ENCODE assay signal across 9 cellular contexts in genomic region chr2:227325824-227326195, GRCh38. TPM values are rescaled to one million over a fixed set of nuclear protein-coding genes. Genes with fewer than 3 reads are reported as not detected.
DNase-seq lines count a peak whose midpoint lies in the region; ATAC-seq and TF ChIP-seq lines count a peak whose summit lies in the region.
"Had no signal": no experiment of that assay in that cellular context is flagged by ENCODE, and none has a peak within 500 bp of the region (broad histone marks: within the 10 kb centered on the region; RNA-seq: fewer than 3 reads in every experiment).

No MANE protein-coding gene starts in this region.

- peak overlapping the region; percentile 88 for H3K27ac Mint-ChIP-seq in HFFc6

- peak; percentile 8 for DNase-seq in activated CD4-positive, alpha-beta T cell treated with anti-CD3 and anti-CD28 coated beads for 48 hours
- no peak for DNase-seq in activated CD4-positive, alpha-beta T cell treated with anti-CD3 and anti-CD28 coated beads, Interleukin-2, amount 50 U/mL, for 4 hours
- DNase-seq in HFFc6 (peak; percentile 30), OCI-LY7 (ENCODE audit: low spot score) (peak; percentile 26), left lung (peak; percentile 55 to 75)

- H3K4me3 ChIP-seq in OCI-LY7 (ENCODE audit: low read depth, low read length, poor library complexity, severe bottlenecking) (peak overlapping the region; percentile 90), left lung (peak overlapping the region; percentile 84 to 96), subcutaneous abdominal adipose tissue (ENCODE audit: low read depth in 1 of 5, low read length in 5 of 5) (peak overlapping the region; percentile 80 to 96 (median 93))

- H3K36me3 ChIP-seq in OCI-LY7 (ENCODE audit: insufficient read depth, low read length) = peaks cover 25% of the 10 kb centered on the region
- H3K36me3 ChIP-seq in left lung = peaks cover 0 to 5% of the 10 kb centered on the region in 2 donors
- H3K36me3 ChIP-seq in subcutaneous abdominal adipose tissue (ENCODE audit: control insufficient read depth in 5 of 5, insufficient read depth in 5 of 5, low read length in 5 of 5) = peaks cover 0 to 5% (median 3%) of the 10 kb centered on the region in 5 donors

- ATAC-seq in left lung (peak; percentile 59), GM19328 (IDR thresholded peaks at IDR 0.05; ENCODE audit: unreplicated experiment) (no peak)

- H3K9me2 ChIP-seq in OCI-LY7 (ENCODE audit: insufficient read depth, low read length) = no peaks in the 10 kb centered on the region; the same call in 1 of the 2 replicates

- peak overlapping the region; percentile 85 to 99 (median 90) for H3K9ac ChIP-seq in subcutaneous abdominal adipose tissue (ENCODE audit: low read length in 5 of 5)

- TF ChIP-seq CTCF in HFFc6 (IDR thresholded peaks at IDR 0.05) (no peak), OCI-LY7 (conservative IDR thresholded peaks at IDR 0.05; ENCODE audit: low read length) (0 out of 2 replicates have a peak, but pooled peaks have one; percentile 26), left lung (IDR thresholded peaks at IDR 0.05) (no peak)

- peaks cover 7% of the 10 kb centered on the region for H4K20me1 ChIP-seq in OCI-LY7 (ENCODE audit: insufficient read depth, low read length)

- H3K9me3 Mint-ChIP-seq in HFFc6 = peaks cover 6% of the 10 kb centered on the region; the same call in 1 of the 2 replicates

- H3K36me3 Mint-ChIP-seq in HFFc6 (ENCODE audit: low read depth) = peaks cover 20% of the 10 kb centered on the region; the same call in 1 of the 2 replicates

- H3K27ac ChIP-seq in OCI-LY7 (ENCODE audit: low read depth, low read length, poor library complexity, severe bottlenecking) (peak overlapping the region; percentile 38), cingulate gyrus (ENCODE audit: low read depth, low read length) (peak overlapping the region; percentile 73), left lung (peak overlapping the region; percentile 88 to 89), subcutaneous abdominal adipose tissue (ENCODE audit: low read depth, low read length) (peak overlapping the region; percentile 73)

- H3K4me2 ChIP-seq in OCI-LY7 (ENCODE audit: low read length) = peak overlapping the region; percentile 98

- peaks cover 36% of the 10 kb centered on the region for H3K4me1 Mint-ChIP-seq in HFFc6 (ENCODE audit: low read depth)

- CTCF ChIA-PET in OCI-LY7 (lab: Charles Lee; ENCODE audit: unreplicated experiment) = no interaction called here

- H3K79me2 ChIP-seq in OCI-LY7 (ENCODE audit: insufficient read depth, low read depth, low read length) = peaks cover 31% of the 10 kb centered on the region

- intact Hi-C loops in OCI-LY7 (cut with micrococcal nuclease; ENCODE audit: unreplicated experiment) = loop anchor here (10.0 kb wide), 1 partner anchor 161 kb away; the partner anchor contains the start of genes COL4A3 and COL4A4
- intact Hi-C loops in left lung (cut with DNase I) = no loop called here

- no peaks in the 10 kb centered on the region for H3K27me3 ChIP-seq in left lung
- H3K27me3 ChIP-seq in subcutaneous abdominal adipose tissue (ENCODE audit: control insufficient read depth in 5 of 5, insufficient read depth in 4 of 5, low read length in 5 of 5) = no peaks in the 10 kb centered on the region

- peaks cover 6% of the 10 kb centered on the region; the same call in 1 of the 2 replicates for H3K9me3 ChIP-seq in OCI-LY7 (ENCODE audit: low read length)
- H3K9me3 ChIP-seq in left lung = no peaks in the 10 kb centered on the region
- no peaks in the 10 kb centered on the region for H3K9me3 ChIP-seq in subcutaneous abdominal adipose tissue (ENCODE audit: control insufficient read depth in 5 of 5, low read length in 5 of 5)

- no TSS peak for BruUV-seq in OCI-LY7 (replicated peaks; lab: Mats Ljungman, UMichigan)

- peak overlapping the region; percentile 100 for H2AFZ ChIP-seq in OCI-LY7 (ENCODE audit: low read length)

- H3K4me3 Mint-ChIP-seq in HFFc6 = peak overlapping the region; percentile 91

- H3K4me1 ChIP-seq in OCI-LY7 (ENCODE audit: insufficient read depth, low read length, poor library complexity, severe bottlenecking) (peaks cover 23% of the 10 kb centered on the region), left lung (peaks cover 0 to 31% of the 10 kb centered on the region in 2 donors), subcutaneous abdominal adipose tissue (ENCODE audit: control insufficient read depth in 5 of 5, insufficient read depth in 5 of 5, low read length in 5 of 5) (peaks cover 0 to 23% (median 20%) of the 10 kb centered on the region in 5 donors)

- POLR2A ChIA-PET in OCI-LY7 (lab: Charles Lee) = no interaction called here

- H3K27me3 Mint-ChIP-seq in HFFc6 (ENCODE audit: insufficient read depth) = no peaks in the 10 kb centered on the region

RNA-seq across cellular contexts. Expression of gene MFF, which starts 0.8 kb away (rescaled TPM):
- total RNA-seq in HFFc6 (2021; fragmentation: NEBNext Ultra II Directional; extraction: Animal tissue kit (Norgen Biotek cat#: 25700)) = 10 to 100 TPM; 53.7 to 75.0 (median 65.6) TPM
- 64.4 and 66.6 TPM in 2 replicates for total RNA-seq in OCI-LY7 (2014; rRNA removed; shearing (Covaris generic))
- 72.1 and 76.4 TPM in 2 replicates for total RNA-seq in OCI-LY7 (2022)
- total RNA-seq in left lung = 10 to 100 TPM; 53.2 to 57.7 TPM

RNA-seq across cellular contexts. Expression of gene TM4SF20, which starts 53.3 kb away (rescaled TPM):
- total RNA-seq in HFFc6 (2021; fragmentation: NEBNext Ultra II Directional; extraction: Animal tissue kit (Norgen Biotek cat#: 25700)) = under 1 TPM; 0.09 to 0.34 (median 0.22) TPM
- total RNA-seq in OCI-LY7 (2014; rRNA removed; shearing (Covaris generic)) = not detected in 2 replicates
- not detected in 2 replicates for total RNA-seq in OCI-LY7 (2022)
- not detected for total RNA-seq in left lung
- total RNA-seq: pulmonary artery endothelial cell had no signal

Comparison
In these comparisons a context has a peak if more than half of its experiments do, and no peak if none do; other contexts are left out.
1. DNase-seq: peak in activated CD4-positive, alpha-beta T cell treated with anti-CD3 and anti-CD28 coated beads for 48 hours (single experiment), HFFc6 (single experiment), OCI-LY7 (single experiment) and left lung (2 of 2); none in activated CD4-positive, alpha-beta T cell treated with anti-CD3 and anti-CD28 coated beads, Interleukin-2, amount 50 U/mL, for 4 hours (0 of 2).
2. H3K27ac ChIP-seq: peak in every context shown above with its lines; median percentile 88 in left lung; 73 in cingulate gyrus; 73 in subcutaneous abdominal adipose tissue; 38 in OCI-LY7.
3. Peak in every context shown above with its lines, with median percentiles within 50 percentile points of each other: H3K4me3 ChIP-seq.